In genomic region chrX:47629419-47630210, GRCh38 we compare ENCODE assay signal across 11 cellular contexts. TPM values are rescaled to one million over a fixed set of nuclear protein-coding genes. Genes with fewer than 3 reads are reported as not detected.
A peak's percentile ranks its signal among the peaks of the same experiment; 100 is the strongest.
DNase-seq lines count a peak whose midpoint lies in the region; ATAC-seq, FAIRE-seq and TF ChIP-seq lines count a peak whose summit lies in the region.
"Had no signal": no experiment of that assay in that cellular context is flagged by ENCODE, and none has a peak within 500 bp of the region (broad histone marks: within the 10 kb centered on the region; RNA-seq: fewer than 3 reads in every experiment).

CFP (minus strand) TSS chrX:47629930; CDS start chrX:47629844, 86 bp downstream.

- H3K27me3 Mint-ChIP-seq in Caco-2 (ENCODE audit: insufficient read depth, unreplicated experiment): no peaks in the 10 kb centered on the region
- no peaks in the 10 kb centered on the region for H3K27me3 Mint-ChIP-seq in activated naive CD8-positive, alpha-beta T cell treated with anti-CD3 and anti-CD28 coated beads for 36 hours
- peaks cover 6 to 14% (median 7%) of the 10 kb centered on the region in 3 donors for H3K27me3 Mint-ChIP-seq in naive B cell

- H3K27me3 ChIP-seq in Caco-2 (replicated peaks; ENCODE audit: control insufficient read depth, insufficient read depth, low read length): no peaks in the 10 kb centered on the region

- CTCF ChIA-PET in Caco-2 (lab: Charles Lee): interaction anchor here (0.5 kb wide), 1 partner anchor 910 kb away, joined by 8 read pairs; the partner anchor contains the start of gene TBC1D25

- H3K4me1 Mint-ChIP-seq in Caco-2 (ENCODE audit: low read depth, unreplicated experiment): no peaks in the 10 kb centered on the region
- peaks cover 14% of the 10 kb centered on the region for H3K4me1 Mint-ChIP-seq in activated naive CD8-positive, alpha-beta T cell treated with anti-CD3 and anti-CD28 coated beads for 36 hours
- H3K4me1 Mint-ChIP-seq in naive B cell: peaks cover 6 to 18% (median 6%) of the 10 kb centered on the region in 3 donors

- H3K4me3 Mint-ChIP-seq in Caco-2 (ENCODE audit: unreplicated experiment): no peak within 1 kb of the TSS
- peak within 1 kb of the TSS; percentile 42 for H3K4me3 Mint-ChIP-seq in activated naive CD8-positive, alpha-beta T cell treated with anti-CD3 and anti-CD28 coated beads for 36 hours
- peak within 1 kb of the TSS in 5 of 8 donors; percentile 35 to 69 (median 62) for H3K4me3 Mint-ChIP-seq in naive B cell

- H3K9me3 ChIP-seq in Caco-2: no peaks in the 10 kb centered on the region
- H3K9me3 ChIP-seq: breast epithelium had no signal

- no peak for TF ChIP-seq CTCF in Caco-2 (IDR thresholded peaks at IDR 0.05; ENCODE audit: insufficient read depth in 1 of 2, low read depth in 1 of 2, low read length in 1 of 2, severe bottlenecking in 1 of 2, unreplicated experiment in 1 of 2)

- no peak for ATAC-seq in naive B cell (ENCODE audit: low read depth in 2 of 2)

- H3K4me1 ChIP-seq in Caco-2: no peaks in the 10 kb centered on the region
- H3K4me1 ChIP-seq: breast epithelium had no signal

- H3K36me3 Mint-ChIP-seq in Caco-2 (ENCODE audit: insufficient read depth, unreplicated experiment) (peaks cover 9% of the 10 kb centered on the region), naive B cell (no peaks in the 10 kb centered on the region)
- no peaks in the 10 kb centered on the region for H3K36me3 Mint-ChIP-seq in activated naive CD8-positive, alpha-beta T cell treated with anti-CD3 and anti-CD28 coated beads for 36 hours

- POLR2A ChIA-PET in Caco-2 (lab: Charles Lee): no interaction called here

- H3K9me3 Mint-ChIP-seq in Caco-2 (ENCODE audit: unreplicated experiment) (no peaks in the 10 kb centered on the region), naive B cell (peaks cover 0 to 2% (median 0%) of the 10 kb centered on the region in 7 donors)
- no peaks in the 10 kb centered on the region for H3K9me3 Mint-ChIP-seq in activated naive CD8-positive, alpha-beta T cell treated with anti-CD3 and anti-CD28 coated beads for 36 hours

- H3K27ac Mint-ChIP-seq in Caco-2 (ENCODE audit: unreplicated experiment) (peak within 1 kb of the TSS; percentile 57), naive B cell (peak within 1 kb of the TSS in 4 of 6 donors; percentile 7 to 78 (median 22))
- H3K27ac Mint-ChIP-seq in activated naive CD8-positive, alpha-beta T cell treated with anti-CD3 and anti-CD28 coated beads for 36 hours: peak within 1 kb of the TSS; percentile 76

- no peak within 1 kb of the TSS for H3K4me3 ChIP-seq in Caco-2 (ENCODE audit: low read depth, low read length)

- BruUV-seq in Caco-2 (replicated peaks; lab: Mats Ljungman, UMichigan): no TSS peak

- DNase-seq in Caco-2 (no peak), NOMO-1 (lab: John Stamatoyannopoulos, UW; ENCODE audit: unreplicated experiment in 2 of 2) (peak; percentile 42 to 54), naive B cell (no peak), HTR-8/SVneo (ENCODE audit: insufficient read length, low spot score) (no peak), middle frontal gyrus (ENCODE audit: extremely low spot score, low spot score) (no peak), NCI-H510A treated with DMSO at 0.1 percent for 48 hours (lab: John Stamatoyannopoulos, UW) (no peak), NCI-H1048 (lab: John Stamatoyannopoulos, UW) (no peak)
- no peak for DNase-seq in activated naive CD8-positive, alpha-beta T cell treated with anti-CD3 and anti-CD28 coated beads for 36 hours
- DNase-seq: foreskin melanocyte, NCI-H1694 had no signal

- intact Hi-C loops in Caco-2 (cut with micrococcal nuclease; ENCODE audit: unreplicated experiment): loop anchor here (1.0 kb wide), 2 partner anchors 68 to 88 kb away; partner anchors contain the start of gene ARAF

- no peaks in the 10 kb centered on the region for H3K36me3 ChIP-seq in Caco-2 (ENCODE audit: control insufficient read depth, insufficient read depth, low read length)
- H3K36me3 ChIP-seq: breast epithelium had no signal

- no peak for FAIRE-seq in HTR-8/SVneo (lab: Jason Lieb, UNC)

RNA-seq across cellular contexts. Expression of gene CFP, which starts in this region (rescaled TPM):
- total RNA-seq in Caco-2 (2022): 0.34 and 0.88 TPM in 2 replicates
- total RNA-seq in activated naive CD8-positive, alpha-beta T cell treated with anti-CD3 and anti-CD28 coated beads for 36 hours: 1 to 10 TPM in 1 of 2 experiments, under 1 TPM in 1; 0.90 to 1.9 TPM
- polyA plus RNA-seq in naive B cell (ENCODE audit: low read depth in 6 of 6): 1 to 10 TPM in 3 of 6 donors, under 1 TPM in 2, not detected in 1; 0.70 to 1.7 (median 1.4) TPM

Comparison
In these comparisons a context has a peak if more than half of its experiments do, and no peak if none do; other contexts are left out.
1. DNase-seq: peak in NOMO-1 (2 of 2); none in Caco-2 (0 of 2), activated naive CD8-positive, alpha-beta T cell treated with anti-CD3 and anti-CD28 coated beads for 36 hours (single experiment), naive B cell (single experiment), HTR-8/SVneo (single experiment), middle frontal gyrus (single experiment), NCI-H510A treated with DMSO at 0.1 percent for 48 hours (single experiment) and NCI-H1048 (single experiment).
2. H3K27ac Mint-ChIP-seq: peak in every context shown above with its lines; median percentile 76 in activated naive CD8-positive, alpha-beta T cell treated with anti-CD3 and anti-CD28 coated beads for 36 hours; 57 in Caco-2; 22 in naive B cell.